Comparison of ENCODE assay signal across 8 cellular contexts in genomic region chr19:40662925-40663711, GRCh38. TPM values are rescaled to one million over a fixed set of nuclear protein-coding genes. Genes with fewer than 3 reads are reported as not detected.
DNase-seq lines count a peak whose midpoint lies in the region; ATAC-seq and TF ChIP-seq lines count a peak whose summit lies in the region.

No MANE protein-coding gene starts in this region.

- CTCF ChIA-PET in AG04449 (lab: Yijun Ruan, JAX): interaction anchor here (0.6 to 5.9 kb wide), 33 partner anchors 8 to 485 kb away, joined by 3 to 58 read pairs (median 4); partner anchors contain the start of genes COQ8B, EGLN2, ITPKC and RAB4B

- peak; percentile 94 for TF ChIP-seq CTCF in AG04449 (IDR thresholded peaks at IDR 0.05; ENCODE audit: insufficient read depth, low read length, missing control alignments)

- POLR2A ChIA-PET in AG04449 (lab: Yijun Ruan, JAX): interaction anchor here (0.6 to 1.4 kb wide), 5 partner anchors 8 to 53 kb away, joined by 3 read pairs; no protein-coding TSS in a partner anchor

- peak overlapping the region; percentile 68 for H3K4me3 ChIP-seq in AG04449 (ENCODE audit: low read depth, low read length)

- ATAC-seq in GM18867 (IDR thresholded peaks at IDR 0.05; ENCODE audit: unreplicated experiment) (peak; percentile 80), HG03103 (IDR thresholded peaks at IDR 0.05; ENCODE audit: low read depth, unreplicated experiment) (peak; percentile 67)

- DNase-seq in AG04449 (ENCODE audit: low read depth, low spot score) (no peak), NCI-H2227 (lab: John Stamatoyannopoulos, UW; ENCODE audit: unreplicated experiment) (peak; percentile 98), cerebellum (ENCODE audit: low spot score) (peak; percentile 92), kidney tubule cell (ENCODE audit: low spot score) (peak; percentile 88)
- DNase-seq in activated CD4-positive, alpha-beta T cell treated with anti-CD3 and anti-CD28 coated beads for 24 hours (ENCODE audit: low read depth in 2 of 2): peak; percentile 92 to 93
- peak; percentile 94 for DNase-seq in stimulated activated CD4-positive, alpha-beta T cell treated with anti-CD3 and anti-CD28 coated beads, Interleukin-15, amount 100 ng/mL, for 24 hours

RNA-seq across cellular contexts. Expression of gene NUMBL, which starts 27.3 kb away (rescaled TPM):
- 15.2 TPM for total RNA-seq in cerebellum

RNA-seq across cellular contexts. Expression of gene COQ8B, which starts 53.6 kb away (rescaled TPM):
- total RNA-seq in cerebellum: 31.7 TPM

RNA-seq across cellular contexts. Expression of gene ITPKC, which starts 53.8 kb away (rescaled TPM):
- total RNA-seq in cerebellum: 6.7 TPM
